ENCODE assay signal across 13 cellular contexts in the genomic region with DNA sequence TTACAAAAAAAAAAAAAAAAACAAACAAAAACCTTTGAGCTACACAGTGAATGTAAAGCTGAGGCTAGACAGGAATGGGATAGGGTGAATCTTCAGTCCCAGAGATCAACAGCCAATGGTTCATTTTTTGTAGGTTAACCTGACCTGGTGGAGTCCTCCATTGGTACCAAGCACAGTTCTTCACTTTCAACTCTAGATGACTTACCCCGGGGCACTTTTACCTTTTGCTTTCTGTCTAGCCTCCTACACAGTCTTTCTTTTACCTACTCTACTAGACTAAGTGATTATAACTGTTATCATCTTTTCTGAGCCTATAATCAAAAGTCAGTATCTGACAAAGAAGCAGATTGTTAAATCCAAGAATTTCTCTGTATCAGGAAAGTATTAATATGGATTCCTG. TPM values are rescaled to one million over a fixed set of nuclear protein-coding genes. Genes with fewer than 3 reads are reported as not detected.
DNase-seq lines count a peak whose midpoint lies in the region; ATAC-seq and TF ChIP-seq lines count a peak whose summit lies in the region.
"Had no signal": no experiment of that assay in that cellular context is flagged by ENCODE, and none has a peak within 500 bp of the region (broad histone marks: within the 10 kb centered on the region; RNA-seq: fewer than 3 reads in every experiment).

No MANE protein-coding gene starts in this region.

- POLR2A ChIA-PET in T-cell (lab: Charles Lee), result interaction anchor here (0.6 to 2.1 kb wide), 18 partner anchors 10 to 372 kb away, joined by 3 to 14 read pairs (median 4); no protein-coding TSS in a partner anchor

- H3K27me3 Mint-ChIP-seq in activated T-cell treated with anti-CD3 and anti-CD28 coated beads, Interleukin-2, amount 50 U/mL, for 72 hours (ENCODE audit: low read depth), result no peaks in the 10 kb centered on the region
- H3K27me3 Mint-ChIP-seq in T-cell (no peaks in the 10 kb centered on the region), nephron progenitor cell (ENCODE audit: low read depth, poor library complexity) (peaks cover 77% of the 10 kb centered on the region)

- H3K4me1 Mint-ChIP-seq in activated T-cell treated with anti-CD3 and anti-CD28 coated beads, Interleukin-2, amount 50 U/mL, for 72 hours (ENCODE audit: low read depth), result peaks cover 60% of the 10 kb centered on the region
- H3K4me1 Mint-ChIP-seq in T-cell (peaks cover 59 to 76% (median 65%) of the 10 kb centered on the region in 3 donors), nephron progenitor cell (peaks cover 18% of the 10 kb centered on the region)
- H3K4me1 Mint-ChIP-seq in stimulated activated effector memory CD8-positive, alpha-beta T cell treated with anti-CD3 and anti-CD28 coated beads, Interleukin-12 subunit alpha, Interleukin-12 subunit beta, amount 100 ng/mL, for 72 hours, result peaks cover 58% of the 10 kb centered on the region

- no peak for ATAC-seq in activated T-cell treated with anti-CD3 and anti-CD28 coated beads, Interleukin-2, amount 50 U/mL, for 72 hours (replicated peaks in 1 of 2)
- no peak for ATAC-seq in T-cell (replicated peaks in 1 of 4)
- ATAC-seq in stimulated activated effector memory CD8-positive, alpha-beta T cell treated with anti-CD3 and anti-CD28 coated beads, Interleukin-12 subunit alpha, Interleukin-12 subunit beta, amount 100 ng/mL, for 72 hours, result no peak
- ATAC-seq: gastrocnemius medialis, WTC11 had no signal

- H3K9me3 Mint-ChIP-seq in activated T-cell treated with anti-CD3 and anti-CD28 coated beads, Interleukin-2, amount 50 U/mL, for 72 hours, result peaks cover 0 to 2% of the 10 kb centered on the region in 2 donors
- H3K9me3 Mint-ChIP-seq in T-cell (no peaks in the 10 kb centered on the region), nephron progenitor cell (peaks cover 54% of the 10 kb centered on the region)
- no peaks in the 10 kb centered on the region for H3K9me3 Mint-ChIP-seq in stimulated activated effector memory CD8-positive, alpha-beta T cell treated with anti-CD3 and anti-CD28 coated beads, Interleukin-12 subunit alpha, Interleukin-12 subunit beta, amount 100 ng/mL, for 72 hours

- peak overlapping the region; percentile 91 to 98 for H3K4me3 Mint-ChIP-seq in activated T-cell treated with anti-CD3 and anti-CD28 coated beads, Interleukin-2, amount 50 U/mL, for 72 hours
- peak overlapping the region; percentile 83 to 100 (median 100) for H3K4me3 Mint-ChIP-seq in T-cell
- H3K4me3 Mint-ChIP-seq in stimulated activated effector memory CD8-positive, alpha-beta T cell treated with anti-CD3 and anti-CD28 coated beads, Interleukin-12 subunit alpha, Interleukin-12 subunit beta, amount 100 ng/mL, for 72 hours, result peak overlapping the region; percentile 93
- H3K4me3 Mint-ChIP-seq in nephron progenitor cell, result no peak overlapping the region
- H3K4me3 Mint-ChIP-seq: WTC11 had no signal

- no peak for TF ChIP-seq CTCF in nephron progenitor cell (IDR thresholded peaks at IDR 0.05)

- CTCF ChIA-PET in T-cell (lab: Charles Lee), result interaction anchor here (0.6 to 10.3 kb wide), 12 partner anchors 29 to 495 kb away, joined by 3 to 146 read pairs (median 5); no protein-coding TSS in a partner anchor

- peaks cover 17 to 22% of the 10 kb centered on the region in 2 donors for H3K36me3 Mint-ChIP-seq in activated T-cell treated with anti-CD3 and anti-CD28 coated beads, Interleukin-2, amount 50 U/mL, for 72 hours (ENCODE audit: insufficient read depth in 2 of 2)
- H3K36me3 Mint-ChIP-seq in T-cell, result peaks cover 25% of the 10 kb centered on the region
- peaks cover 44% of the 10 kb centered on the region for H3K36me3 Mint-ChIP-seq in stimulated activated effector memory CD8-positive, alpha-beta T cell treated with anti-CD3 and anti-CD28 coated beads, Interleukin-12 subunit alpha, Interleukin-12 subunit beta, amount 100 ng/mL, for 72 hours
- peaks cover 4% of the 10 kb centered on the region for H3K36me3 Mint-ChIP-seq in nephron progenitor cell (ENCODE audit: low read depth)

- no peak for DNase-seq in activated T-cell treated with anti-CD3 and anti-CD28 coated beads, Interleukin-2, amount 50 U/mL, for 72 hours
- DNase-seq in activated T-cell treated with anti-CD3 and anti-CD28 coated beads for 4 hours, result no peak
- DNase-seq in T-cell, result no peak
- peak; percentile 24 for DNase-seq in central memory CD4-positive, alpha-beta T cell
- DNase-seq in stimulated activated effector memory CD8-positive, alpha-beta T cell treated with anti-CD3 and anti-CD28 coated beads, Interleukin-12 subunit alpha, Interleukin-12 subunit beta, amount 100 ng/mL, for 72 hours (ENCODE audit: low spot score in 2 of 2), result no peak
- DNase-seq in nephron progenitor cell, result no peak
- no peak for DNase-seq in HUDEP-2 (lab: John Stamatoyannopoulos, UW; ENCODE audit: unreplicated experiment in 76 of 76)
- DNase-seq in NCI-H2029 treated with DMSO at 0.1 percent for 48 hours (lab: John Stamatoyannopoulos, UW), result no peak
- DNase-seq: gastrocnemius medialis; NCI-H187 treated with DMSO at 0.1 percent for 48 hours; NCI-H510A treated with DMSO at 0.1 percent for 48 hours; stimulated activated CD4-positive, alpha-beta T cell treated with anti-CD3 and anti-CD28 coated beads, Interleukin-1b, Interleukin-23, amount 100 ng/mL, for 48 hours had no signal

- H3K27ac Mint-ChIP-seq in activated T-cell treated with anti-CD3 and anti-CD28 coated beads, Interleukin-2, amount 50 U/mL, for 72 hours, result peak overlapping the region; percentile 91
- H3K27ac Mint-ChIP-seq in T-cell (peak overlapping the region; percentile 90 to 100), nephron progenitor cell (no peak overlapping the region)
- H3K27ac Mint-ChIP-seq in stimulated activated effector memory CD8-positive, alpha-beta T cell treated with anti-CD3 and anti-CD28 coated beads, Interleukin-12 subunit alpha, Interleukin-12 subunit beta, amount 100 ng/mL, for 72 hours, result peak overlapping the region; percentile 99
- H3K27ac Mint-ChIP-seq: WTC11 had no signal

RNA-seq across cellular contexts. Expression of a gene that starts 50.9 kb away (rescaled TPM):
- 10 to 100 TPM in 1 of 2 donors, 1 to 10 TPM in 1; 9.9 to 10.0 TPM for total RNA-seq in activated T-cell treated with anti-CD3 and anti-CD28 coated beads, Interleukin-2, amount 50 U/mL, for 72 hours
- 10 to 100 TPM; 47.8 to 64.1 (median 53.1) TPM for total RNA-seq in T-cell

Comparison
In these comparisons a context has a peak if more than half of its experiments do, and no peak if none do; other contexts are left out.
1. RNA of a gene that starts 50.9 kb away (total RNA-seq): 47.8 to 64.1 TPM in T-cell; 9.9 to 10.0 TPM in activated T-cell treated with anti-CD3 and anti-CD28 coated beads, Interleukin-2, amount 50 U/mL, for 72 hours; every median in the first group is over 4 times any median in the second.